ENCODE assay signal across 36 cellular contexts in genomic region chr9:24132244-24132643, GRCh38.
"Had no signal": no experiment of that assay in that cellular context is flagged by ENCODE, and none has a peak within 500 bp of the region (broad histone marks: within the 10 kb centered on the region; RNA-seq: fewer than 3 reads in every experiment).

No MANE protein-coding gene starts in this region.

- DNase-seq: activated effector memory CD4-positive, alpha-beta T cell treated with anti-CD3 and anti-CD28 coated beads, Interleukin-2, amount 50 U/mL, for 16 hours; activated effector memory CD4-positive, alpha-beta T cell treated with Interleukin-2 at 50 U/mL for 16 hours; activated gamma-delta T cell; activated gamma-delta T cell treated with Interleukin-2 at 50 U/mL for 16 hours; activated naive CD4-positive, alpha-beta T cell; activated naive CD4-positive, alpha-beta T cell treated with anti-CD3 and anti-CD28 coated beads for 36 hours; activated naive CD4-positive, alpha-beta T cell treated with anti-CD3 and anti-CD28 coated beads, Interleukin-2, amount 10 ng/mL, durations not matched to agents 7 days and 5 days; activated naive CD4-positive, alpha-beta T cell treated with anti-CD3 and anti-CD28 coated beads, Interleukin-2, amount 50 U/mL, for 16 hours; activated naive CD4-positive, alpha-beta T cell treated with Interleukin-2 at 50 U/mL for 16 hours; activated naive CD8-positive, alpha-beta T cell treated with anti-CD3 and anti-CD28 coated beads for 36 hours; activated naive CD8-positive, alpha-beta T cell treated with anti-CD3 and anti-CD28 coated beads, Interleukin-2, amount 10 ng/mL, durations not matched to agents 7 days and 5 days; activated naive CD8-positive, alpha-beta T cell treated with anti-CD3 and anti-CD28 coated beads, Interleukin-2, amount 50 U/mL, for 24 hours; activated T-cell treated with anti-CD3 and anti-CD28 coated beads, Interleukin-2, amount 50 U/mL, for 4 hours; activated T-cell treated with anti-CD3 and anti-CD28 coated beads, Interleukin-2, amount 50 U/mL, for 48 hours; activated T-cell treated with anti-CD3 and anti-CD28 coated beads, Interleukin-2, amount 50 U/mL, for 72 hours; adrenal gland; amniotic stem cell; amygdala; anterior cingulate cortex; aorta; body of pancreas; brain microvascular endothelial cell; caudate nucleus; central memory CD4-positive, alpha-beta T cell; cerebellar nuclear complex had no signal

- H3K4me3 ChIP-seq: adrenal gland, ascending aorta, body of pancreas, breast epithelium, cardiac muscle cell had no signal

- ATAC-seq: activated naive CD4-positive, alpha-beta T cell treated with anti-CD3 and anti-CD28 coated beads, Interleukin-2, amount 50 U/mL, for 72 hours; activated naive CD8-positive, alpha-beta T cell treated with anti-CD3 and anti-CD28 coated beads, Interleukin-2, amount 50 U/mL, for 24 hours; activated T-cell treated with anti-CD3 and anti-CD28 coated beads, Interleukin-2, amount 50 U/mL, for 4 hours; activated T-cell treated with anti-CD3 and anti-CD28 coated beads, Interleukin-2, amount 50 U/mL, for 72 hours; activated T-helper 17 cell treated with anti-CD3 and anti-CD28 coated beads, Interleukin-2, amount 50 U/mL, for 72 hours; body of pancreas had no signal

- H3K36me3 Mint-ChIP-seq: activated naive CD4-positive, alpha-beta T cell treated with anti-CD3 and anti-CD28 coated beads, Interleukin-2, amount 10 ng/mL, durations not matched to agents 7 days and 5 days; activated naive CD4-positive, alpha-beta T cell treated with anti-CD3 and anti-CD28 coated beads, Interleukin-2, amount 50 U/mL, for 24 hours; activated naive CD8-positive, alpha-beta T cell; activated naive CD8-positive, alpha-beta T cell treated with anti-CD3 and anti-CD28 coated beads for 36 hours; activated naive CD8-positive, alpha-beta T cell treated with anti-CD3 and anti-CD28 coated beads, Interleukin-2, amount 10 ng/mL, durations not matched to agents 7 days and 5 days; brain had no signal

- H3K4me1 Mint-ChIP-seq: activated naive CD4-positive, alpha-beta T cell treated with anti-CD3 and anti-CD28 coated beads, Interleukin-2, amount 10 ng/mL, durations not matched to agents 7 days and 5 days; activated naive CD4-positive, alpha-beta T cell treated with anti-CD3 and anti-CD28 coated beads, Interleukin-2, amount 50 U/mL, for 24 hours; activated naive CD8-positive, alpha-beta T cell treated with anti-CD3 and anti-CD28 coated beads for 36 hours; activated naive CD8-positive, alpha-beta T cell treated with anti-CD3 and anti-CD28 coated beads, Interleukin-2, amount 10 ng/mL, durations not matched to agents 7 days and 5 days; activated naive CD8-positive, alpha-beta T cell treated with anti-CD3 and anti-CD28 coated beads, Interleukin-2, amount 50 U/mL, for 24 hours; activated T-helper 17 cell treated with anti-CD3 and anti-CD28 coated beads, Interleukin-2, amount 50 U/mL, for 72 hours; brain; central memory CD8-positive, alpha-beta T cell had no signal

- H3K4me3 Mint-ChIP-seq: activated naive CD4-positive, alpha-beta T cell treated with anti-CD3 and anti-CD28 coated beads for 36 hours; activated naive CD4-positive, alpha-beta T cell treated with anti-CD3 and anti-CD28 coated beads, Interleukin-2, amount 10 ng/mL, durations not matched to agents 7 days and 5 days; activated naive CD4-positive, alpha-beta T cell treated with anti-CD3 and anti-CD28 coated beads, Interleukin-2, amount 50 U/mL, for 24 hours; activated naive CD8-positive, alpha-beta T cell; activated naive CD8-positive, alpha-beta T cell treated with anti-CD3 and anti-CD28 coated beads for 36 hours; activated naive CD8-positive, alpha-beta T cell treated with anti-CD3 and anti-CD28 coated beads, Interleukin-2, amount 10 ng/mL, durations not matched to agents 7 days and 5 days; activated naive CD8-positive, alpha-beta T cell treated with anti-CD3 and anti-CD28 coated beads, Interleukin-2, amount 50 U/mL, for 24 hours; activated T-cell treated with anti-CD3 and anti-CD28 coated beads, Interleukin-2, amount 50 U/mL, for 4 hours; activated T-cell treated with anti-CD3 and anti-CD28 coated beads, Interleukin-2, amount 50 U/mL, for 72 hours; activated T-helper 1 cell treated with anti-CD3 and anti-CD28 coated beads, Interleukin-12 subunit alpha, Interleukin-12 subunit beta, Interleukin-2, Interleukin-4 antibody, amounts not matched to agents 30 ng/mL and 10 ng/mL and 1 ng/mL, durations not matched to agents 14 hours and 24 hours and 36 hours; activated T-helper 17 cell treated with anti-CD3 and anti-CD28 coated beads, Interleukin-2, amount 50 U/mL, for 72 hours; brain; central memory CD8-positive, alpha-beta T cell had no signal

- H3K27ac Mint-ChIP-seq: activated naive CD4-positive, alpha-beta T cell treated with anti-CD3 and anti-CD28 coated beads for 36 hours; activated naive CD4-positive, alpha-beta T cell treated with anti-CD3 and anti-CD28 coated beads, Interleukin-2, amount 10 ng/mL, durations not matched to agents 7 days and 5 days; activated naive CD4-positive, alpha-beta T cell treated with anti-CD3 and anti-CD28 coated beads, Interleukin-2, amount 50 U/mL, for 24 hours; activated naive CD4-positive, alpha-beta T cell treated with anti-CD3 and anti-CD28 coated beads, Interleukin-2, amount 50 U/mL, for 72 hours; activated naive CD8-positive, alpha-beta T cell; activated naive CD8-positive, alpha-beta T cell treated with anti-CD3 and anti-CD28 coated beads for 36 hours; activated naive CD8-positive, alpha-beta T cell treated with anti-CD3 and anti-CD28 coated beads, Interleukin-2, amount 10 ng/mL, durations not matched to agents 7 days and 5 days; activated naive CD8-positive, alpha-beta T cell treated with anti-CD3 and anti-CD28 coated beads, Interleukin-2, amount 50 U/mL, for 24 hours; activated T-cell treated with anti-CD3 and anti-CD28 coated beads, Interleukin-2, amount 50 U/mL, for 72 hours; activated T-helper 1 cell treated with anti-CD3 and anti-CD28 coated beads, Interleukin-12 subunit alpha, Interleukin-12 subunit beta, Interleukin-2, Interleukin-4 antibody, amounts not matched to agents 30 ng/mL and 10 ng/mL and 1 ng/mL, durations not matched to agents 14 hours and 24 hours and 36 hours; activated T-helper 17 cell treated with anti-CD3 and anti-CD28 coated beads, Interleukin-2, amount 50 U/mL, for 72 hours; activated T-helper 2 cell treated with anti-CD3 and anti-CD28 coated beads, Interferon-gamma antibody, Interleukin-2, Interleukin-4, amounts not matched to agents 10 μg/mL and 5 μg/mL and 100 μg/mL, durations not matched to agents 14 hours and 24 hours and 36 hours; brain had no signal

- H3K27ac ChIP-seq: adrenal gland, ascending aorta, body of pancreas, brain microvascular endothelial cell, breast epithelium, cardiac muscle cell had no signal

- H3K9me3 Mint-ChIP-seq: activated T-helper 17 cell treated with anti-CD3 and anti-CD28 coated beads, Interleukin-2, amount 50 U/mL, for 72 hours had no signal
